In the genomic region with DNA sequence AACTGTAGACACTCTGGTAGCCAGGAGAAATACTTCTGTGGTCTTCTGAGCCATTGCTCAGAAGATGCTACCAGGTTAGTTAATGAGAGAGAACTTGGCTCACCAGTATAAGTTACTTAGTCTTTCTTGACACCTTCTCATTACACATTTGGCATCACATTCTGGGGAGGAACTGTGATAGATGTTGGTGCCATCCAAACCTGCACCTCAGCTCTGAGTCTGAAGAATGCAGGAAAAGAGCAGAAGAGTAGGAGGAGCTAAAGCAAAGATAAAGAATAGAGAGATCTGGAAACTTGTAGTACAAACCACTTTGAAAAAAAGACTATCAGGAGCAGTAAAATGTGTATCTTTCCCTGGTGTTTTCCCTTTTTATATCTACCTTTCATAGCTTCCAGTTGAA, we compare ENCODE assay signal across 33 cellular contexts. TPM values are rescaled to one million over a fixed set of nuclear protein-coding genes. Genes with fewer than 3 reads are reported as not detected.
DNase-seq lines count a peak whose midpoint lies in the region; ATAC-seq and TF ChIP-seq lines count a peak whose summit lies in the region.
"Had no signal": no experiment of that assay in that cellular context is flagged by ENCODE, and none has a peak within 500 bp of the region (broad histone marks: within the 10 kb centered on the region; RNA-seq: fewer than 3 reads in every experiment).

No MANE protein-coding gene starts in this region.

- no peaks in the 10 kb centered on the region for H3K27me3 ChIP-seq in testis
- H3K27me3 ChIP-seq: BE2C; BLaER1; BLaER1 treated with 17β-estradiol and CSF1 and Interleukin-3, amounts not matched to agents 10 nM and 100 nM had no signal

- peaks cover 35% of the 10 kb centered on the region for H3K4me1 ChIP-seq in testis
- H3K4me1 ChIP-seq: BE2C had no signal

- peak overlapping the region; percentile 29 to 55 for H3K27ac ChIP-seq in testis
- H3K27ac ChIP-seq: 22Rv1, A549, BLaER1, C4-2B had no signal

- H3K27me3 Mint-ChIP-seq in dendritic cell treated with granulocyte-macrophage colony-stimulating factor and Interleukin-4, amounts not matched to agents 40 ng/mL and 50 ng/mL, for 4 days: no peaks in the 10 kb centered on the region
- H3K27me3 Mint-ChIP-seq in nephron (ENCODE audit: low read depth): no peaks in the 10 kb centered on the region
- no peaks in the 10 kb centered on the region for H3K27me3 Mint-ChIP-seq in activated CD4-positive, alpha-beta T cell treated with anti-CD3 and anti-CD28 coated beads, Interleukin-2, amount 10 ng/mL, durations not matched to agents 24 days and 14 days
- H3K27me3 Mint-ChIP-seq: CD4-positive, alpha-beta memory T cell; CD4-positive, alpha-beta T cell; CD4-positive, CD25-positive, alpha-beta regulatory T cell had no signal

- peak; percentile 59 for ATAC-seq in omental fat pad (ENCODE audit: low FRiP score)
- ATAC-seq: A549; CD8-positive, alpha-beta T cell had no signal

- H3K27ac Mint-ChIP-seq in dendritic cell treated with granulocyte-macrophage colony-stimulating factor and Interleukin-4, amounts not matched to agents 40 ng/mL and 50 ng/mL, for 4 days: peak overlapping the region; percentile 68
- peak overlapping the region in 2 of 3 experiments; percentile 45 to 93 for H3K27ac Mint-ChIP-seq in nephron
- H3K27ac Mint-ChIP-seq in activated CD4-positive, alpha-beta T cell treated with anti-CD3 and anti-CD28 coated beads, Interleukin-2, amount 10 ng/mL, durations not matched to agents 24 days and 14 days: no peak overlapping the region
- H3K27ac Mint-ChIP-seq: B cell; CD14-positive monocyte; CD4-positive, alpha-beta T cell; CD4-positive, CD25-positive, alpha-beta regulatory T cell; CD8-positive, alpha-beta memory T cell; CD8-positive, alpha-beta T cell had no signal

- intact Hi-C loops in dendritic cell treated with granulocyte-macrophage colony-stimulating factor and Interleukin-4, amounts not matched to agents 40 ng/mL and 50 ng/mL, for 4 days (cut with micrococcal nuclease): no loop called here
- intact Hi-C loops in testis (cut with DNase I; ENCODE audit: low total_unique reads): no loop called here
- intact Hi-C loops in activated CD4-positive, alpha-beta T cell treated with anti-CD3 and anti-CD28 coated beads, Interleukin-2, amount 10 ng/mL, durations not matched to agents 24 days and 14 days (cut with micrococcal nuclease): no loop called here

- TF ChIP-seq CTCF in nephron (IDR thresholded peaks at IDR 0.05; ENCODE audit: unreplicated experiment in 3 of 3) (no peak), omental fat pad (IDR thresholded peaks at IDR 0.05) (no peak), testis (IDR thresholded peaks at IDR 0.05) (no peak)

- no peaks in the 10 kb centered on the region for H3K9me3 ChIP-seq in testis
- H3K9me3 ChIP-seq: A549, BE2C, Caco-2 had no signal

- no peak for DNase-seq in omental fat pad (ENCODE audit: low spot score)
- DNase-seq in testis: no peak
- DNase-seq in activated CD4-positive, alpha-beta T cell treated with anti-CD3 and anti-CD28 coated beads, Interleukin-2, amount 10 ng/mL, durations not matched to agents 24 days and 14 days: no peak
- no peak for DNase-seq in activated CD4-positive, alpha-beta T cell treated with anti-CD3 and anti-CD28 coated beads, Interleukin-2, amount 50 U/mL, for 1 hour
- DNase-seq in NCI-H1930 (lab: John Stamatoyannopoulos, UW): no peak
- no peak for DNase-seq in islet precursor cell
- DNase-seq: 8988T; ACHN; AML-193; Caco-2; Calu3; CD4-positive, alpha-beta memory T cell; CD4-positive, alpha-beta T cell; CD4-positive, CD25-positive, alpha-beta regulatory T cell; CD8-positive, alpha-beta memory T cell; CD8-positive, alpha-beta T cell; COR-L47; DMS153; DMS53; DMS79; DMS79 treated with DMSO at 0.1 percent for 48 hours; DND-41; EL had no signal

- H3K4me1 Mint-ChIP-seq in dendritic cell treated with granulocyte-macrophage colony-stimulating factor and Interleukin-4, amounts not matched to agents 40 ng/mL and 50 ng/mL, for 4 days (ENCODE audit: low read depth): peaks cover 57% of the 10 kb centered on the region
- peaks cover 50% of the 10 kb centered on the region for H3K4me1 Mint-ChIP-seq in nephron
- no peaks in the 10 kb centered on the region for H3K4me1 Mint-ChIP-seq in activated CD4-positive, alpha-beta T cell treated with anti-CD3 and anti-CD28 coated beads, Interleukin-2, amount 10 ng/mL, durations not matched to agents 24 days and 14 days
- H3K4me1 Mint-ChIP-seq: B cell; CD14-positive monocyte; CD4-positive, alpha-beta memory T cell; CD4-positive, CD25-positive, alpha-beta regulatory T cell; CD8-positive, alpha-beta memory T cell had no signal

- peaks cover 60% of the 10 kb centered on the region for H3K36me3 Mint-ChIP-seq in dendritic cell treated with granulocyte-macrophage colony-stimulating factor and Interleukin-4, amounts not matched to agents 40 ng/mL and 50 ng/mL, for 4 days (ENCODE audit: low read depth)
- H3K36me3 Mint-ChIP-seq in nephron (ENCODE audit: low read depth): peaks cover 14% of the 10 kb centered on the region
- no peaks in the 10 kb centered on the region for H3K36me3 Mint-ChIP-seq in activated CD4-positive, alpha-beta T cell treated with anti-CD3 and anti-CD28 coated beads, Interleukin-2, amount 10 ng/mL, durations not matched to agents 24 days and 14 days (ENCODE audit: low read depth)
- H3K36me3 Mint-ChIP-seq: CD4-positive, alpha-beta memory T cell; CD4-positive, CD25-positive, alpha-beta regulatory T cell; CD8-positive, alpha-beta memory T cell; CD8-positive, alpha-beta T cell had no signal

- H3K9me3 Mint-ChIP-seq in dendritic cell treated with granulocyte-macrophage colony-stimulating factor and Interleukin-4, amounts not matched to agents 40 ng/mL and 50 ng/mL, for 4 days: no peaks in the 10 kb centered on the region
- no peaks in the 10 kb centered on the region for H3K9me3 Mint-ChIP-seq in nephron
- H3K9me3 Mint-ChIP-seq in activated CD4-positive, alpha-beta T cell treated with anti-CD3 and anti-CD28 coated beads, Interleukin-2, amount 10 ng/mL, durations not matched to agents 24 days and 14 days: no peaks in the 10 kb centered on the region
- H3K9me3 Mint-ChIP-seq: CD14-positive monocyte; CD4-positive, alpha-beta memory T cell; CD4-positive, alpha-beta T cell; CD4-positive, CD25-positive, alpha-beta regulatory T cell; CD8-positive, alpha-beta memory T cell; CD8-positive, alpha-beta T cell had no signal

- H3K36me3 ChIP-seq in testis (ENCODE audit: low read depth, missing control alignments): no peaks in the 10 kb centered on the region
- H3K36me3 ChIP-seq: BE2C had no signal

- TF ChIP-seq POLR2A in testis (IDR thresholded peaks at IDR 0.05): no peak

- H3K4me3 Mint-ChIP-seq in dendritic cell treated with granulocyte-macrophage colony-stimulating factor and Interleukin-4, amounts not matched to agents 40 ng/mL and 50 ng/mL, for 4 days: no peak overlapping the region
- no peak overlapping the region for H3K4me3 Mint-ChIP-seq in nephron
- H3K4me3 Mint-ChIP-seq in activated CD4-positive, alpha-beta T cell treated with anti-CD3 and anti-CD28 coated beads, Interleukin-2, amount 10 ng/mL, durations not matched to agents 24 days and 14 days: no peak overlapping the region
- H3K4me3 Mint-ChIP-seq: B cell; CD14-positive monocyte; CD4-positive, alpha-beta memory T cell; CD4-positive, alpha-beta T cell; CD4-positive, CD25-positive, alpha-beta regulatory T cell; CD8-positive, alpha-beta memory T cell; CD8-positive, alpha-beta T cell had no signal

- H3K4me3 ChIP-seq in testis: no peak overlapping the region
- H3K4me3 ChIP-seq: A549; BLaER1; BLaER1 treated with 17β-estradiol and CSF1 and Interleukin-3, amounts not matched to agents 10 nM and 100 nM had no signal

RNA-seq across cellular contexts. Expression of a gene that starts 58.9 kb away (rescaled TPM):
- total RNA-seq in omental fat pad (10 to 100 TPM; 66.8 to 88.3 (median 74.6) TPM), testis (10 to 100 TPM; 41.5 to 58.2 TPM)
- polyA plus RNA-seq in testis (ENCODE audit: insufficient read depth, low read depth, low replicate concordance): 34.3 TPM
- 1.7 and 2.0 TPM in 2 replicates for total RNA-seq in activated CD4-positive, alpha-beta T cell treated with anti-CD3 and anti-CD28 coated beads, Interleukin-2, amount 10 ng/mL, durations not matched to agents 24 days and 14 days

Comparison
In these comparisons a context has a peak if more than half of its experiments do, and no peak if none do; other contexts are left out.
1. RNA of a gene that starts 58.9 kb away (total RNA-seq): 66.8 to 88.3 TPM in omental fat pad and 41.5 to 58.2 TPM in testis; 1.7 to 2.0 TPM in activated CD4-positive, alpha-beta T cell treated with anti-CD3 and anti-CD28 coated beads, Interleukin-2, amount 10 ng/mL, durations not matched to agents 24 days and 14 days; every median in the first group is over 10 times any median in the second.